28 cellular contexts compared by ENCODE assay signal in genomic region chr5:82753374-82753773, GRCh38.
"Had no signal": no experiment of that assay in that cellular context is flagged by ENCODE, and none has a peak within 500 bp of the region (broad histone marks: within the 10 kb centered on the region; RNA-seq: fewer than 3 reads in every experiment).

No MANE protein-coding gene starts in this region.

- H3K36me3 ChIP-seq: Peyer's patch, SJSA1 had no signal

- H3K27ac ChIP-seq: Peyer's patch, SJSA1 had no signal

- H3K4me1 ChIP-seq: Peyer's patch, SJSA1 had no signal

- H3K9me3 ChIP-seq: Peyer's patch, SJSA1, SK-N-SH had no signal

- DNase-seq: MM.1S, MV-4-11, NCI-H1092, NCI-H1105, NCI-H1417 treated with DMSO at 0.1 percent for 48 hours, NCI-H1436 treated with DMSO at 0.1 percent for 48 hours, NCI-H1694 treated with DMSO at 0.1 percent for 48 hours, NCI-H187 treated with DMSO at 0.1 percent for 48 hours, NCI-H2029, NCI-H2081, NCI-H2171 treated with DMSO at 0.1 percent for 48 hours, NCI-H2227 treated with DMSO at 0.1 percent for 48 hours, NCI-H345, NCI-H446 treated with DMSO at 0.1 percent for 48 hours, NCI-H510A, NCI-H524, NCI-H526, NCI-H69, NCI-H748 treated with DMSO at 0.1 percent for 48 hours, NCI-H82, Peyer's patch, Right ventricle myocardium superior, RPMI8226, SHP77 treated with DMSO at 0.1 percent for 48 hours, SK-N-SH, SW 1271, T-helper 1 cell had no signal

- H3K9ac ChIP-seq: SK-N-SH had no signal

- H3K27me3 ChIP-seq: Peyer's patch, SJSA1 had no signal

- H3K4me3 ChIP-seq: Peyer's patch, SJSA1 had no signal

- H3K4me2 ChIP-seq: SK-N-SH had no signal
